Comparison of ENCODE assay signal across 11 cellular contexts in the genomic region with DNA sequence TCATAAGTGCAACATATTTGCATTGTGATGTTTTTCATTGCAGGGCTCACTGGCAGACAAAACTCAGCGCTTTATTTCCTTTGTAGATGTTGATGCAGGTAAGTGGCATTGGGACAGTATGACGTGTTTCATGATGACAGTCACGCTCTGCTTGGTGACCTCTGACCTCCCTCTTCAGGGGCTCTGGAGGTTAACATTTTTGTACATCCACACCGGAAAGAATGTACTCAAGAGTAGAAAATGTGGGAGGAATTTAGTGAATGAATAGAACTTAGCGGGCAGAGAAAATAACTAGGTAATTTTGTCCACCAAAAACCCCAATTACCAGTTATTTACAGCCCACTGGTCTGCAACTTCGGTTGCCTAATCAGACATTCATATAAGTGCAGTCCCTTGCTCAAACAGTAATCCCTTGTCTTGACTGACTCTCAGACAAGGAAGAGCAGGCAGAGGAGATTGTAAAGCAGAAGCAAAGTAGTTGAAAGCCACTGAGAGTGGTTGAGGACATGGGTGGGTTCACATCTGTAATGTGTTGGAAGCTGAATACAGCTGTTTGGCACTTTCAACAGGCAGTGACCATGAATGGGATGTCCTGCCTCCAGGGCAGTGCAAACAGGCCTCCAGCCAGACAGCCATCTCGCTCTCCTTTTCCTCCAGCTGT.
DNase-seq lines count a peak whose midpoint lies in the region; ATAC-seq, FAIRE-seq and TF ChIP-seq lines count a peak whose summit lies in the region.
"Had no signal": no experiment of that assay in that cellular context is flagged by ENCODE, and none has a peak within 500 bp of the region (broad histone marks: within the 10 kb centered on the region; RNA-seq: fewer than 3 reads in every experiment).

No MANE protein-coding gene starts in this region.

- H3K4me1 ChIP-seq in HCT116 (ENCODE audit: control insufficient read depth in 1 of 2, insufficient read depth in 2 of 2, low read length in 2 of 2) = peaks cover 71 to 88% of the 10 kb centered on the region in 2 experiments
- H3K4me1 ChIP-seq in mucosa of descending colon (ENCODE audit: low read depth) = peaks cover 22% of the 10 kb centered on the region

- no peak for TF ChIP-seq RAD21 in HCT116 (IDR thresholded peaks at IDR 0.05; ENCODE audit: low read depth)

- CTCF ChIA-PET in HCT116 (lab: Charles Lee) = interaction anchor here (1.3 kb wide), 1 partner anchor 11 kb away, joined by 4 read pairs; no protein-coding TSS in a partner anchor

- H3K9me2 ChIP-seq in HCT116 (ENCODE audit: insufficient read depth) = no peaks in the 10 kb centered on the region

- no peak overlapping the region for H2AFZ ChIP-seq in HCT116 (ENCODE audit: low read depth, low read length, poor library complexity, severe bottlenecking)

- H3K9me3 ChIP-seq in HCT116 (ENCODE audit: control insufficient read depth in 1 of 2, insufficient read depth in 1 of 2, low read depth in 1 of 2, low read length in 2 of 2) (no peaks in the 10 kb centered on the region; a peak in 1 of 4 replicates), mucosa of descending colon (no peaks in the 10 kb centered on the region)

- H3K27ac ChIP-seq in HCT116 (ENCODE audit: low read depth, low read length) = peak overlapping the region; percentile 85
- H3K27ac ChIP-seq: WERI-Rb-1 had no signal

- H3K4me2 ChIP-seq in HCT116 (ENCODE audit: low read length) = peak overlapping the region; percentile 53

- intact Hi-C loops in HCT116 (cut with micrococcal nuclease) = loop anchor here (5.0 to 10.0 kb wide), 2 partner anchors 191 to 349 kb away; no protein-coding TSS in a partner anchor
- intact Hi-C loops in mucosa of descending colon (cut with DNase I, micrococcal nuclease) = loop anchor here in 1 of 2 donors (10.0 kb wide), 1 partner anchor 189 kb away; a partner anchor contains a TSS

- H3K79me2 ChIP-seq in HCT116 (ENCODE audit: insufficient read depth, low read length) = no peaks in the 10 kb centered on the region

- RAD21 ChIA-PET in HCT116 (lab: Charles Lee; ENCODE audit: low non-redundant PET in 1 of 2, low total read pairs in 2 of 2, uncharacterized antibody in 2 of 2, unreplicated experiment in 2 of 2) = no interaction called here

- H3K4me3 ChIP-seq in HCT116 (replicated peaks in 1 of 2; ENCODE audit: low read depth in 1 of 2, low read length in 2 of 2) = no peak overlapping the region
- no peak overlapping the region for H3K4me3 ChIP-seq in mucosa of descending colon

- no peaks in the 10 kb centered on the region for H3K36me3 ChIP-seq in HCT116 (ENCODE audit: control insufficient read depth in 1 of 2, insufficient read depth in 2 of 2, low read length in 2 of 2)
- H3K36me3 ChIP-seq in mucosa of descending colon (ENCODE audit: low read depth) = no peaks in the 10 kb centered on the region
- H3K36me3 ChIP-seq: WERI-Rb-1 had no signal

- no peak for FAIRE-seq in GM19239 (lab: Jason Lieb, UNC)
- FAIRE-seq: bronchial epithelial cell had no signal

- POLR2A ChIA-PET in HCT116 (lab: Charles Lee) = no interaction called here

- ATAC-seq in GM18858 (IDR thresholded peaks at IDR 0.05; ENCODE audit: unreplicated experiment) (peak; percentile 78), HCT116 (peak; percentile 53), HG03571 (IDR thresholded peaks at IDR 0.05; ENCODE audit: unreplicated experiment) (peak; percentile 58), mucosa of descending colon (peak; percentile 26)

- TF ChIP-seq POLR2A in HCT116 (IDR thresholded peaks at IDR 0.05; ENCODE audit: borderline replicate concordance, extremely low read depth, insufficient read depth, insufficient read length) = no peak

- H3K27me3 ChIP-seq in HCT116 (ENCODE audit: insufficient read depth, low read length) = no peaks in the 10 kb centered on the region

- H3K9ac ChIP-seq in HCT116 (ENCODE audit: low read length) = 0 out of 2 replicates have a peak overlapping the region, but pooled peaks have one; percentile 13

- TF ChIP-seq CTCF in HCT116 (IDR thresholded peaks at IDR 0.05 in 2 of 3, conservative IDR thresholded peaks at IDR 0.05 in 1 of 3; ENCODE audit: borderline replicate concordance in 1 of 3, insufficient read depth in 1 of 3, low read depth in 2 of 3, low read length in 2 of 3) (no peak), mucosa of descending colon (IDR thresholded peaks at IDR 0.05) (no peak)

- BruUV-seq in HCT116 (replicated peaks; lab: Mats Ljungman, UMichigan) = no TSS peak

- no peaks in the 10 kb centered on the region for H4K20me1 ChIP-seq in HCT116 (ENCODE audit: insufficient read depth)

- DNase-seq in HCT116 (ENCODE audit: low read depth, low spot score) (no peak), mucosa of descending colon (no peak), GM19239 (ENCODE audit: insufficient read length, low spot score) (no peak), NCI-H2029 treated with DMSO at 0.1 percent for 48 hours (lab: John Stamatoyannopoulos, UW) (no peak), SIG-M5 treated with dmso at 0.1 percent for 504 hours (lab: John Stamatoyannopoulos, UW; ENCODE audit: unreplicated experiment) (no peak)
- no peak for DNase-seq in effector CD4-positive, alpha-beta T cell
- DNase-seq: NCI-H1417, WERI-Rb-1 had no signal

TF ChIP-seq in HCT116, 20 proteins besides CTCF, POLR2A, EP300 and RAD21:
- TF ChIP-seq CEBPB (IDR thresholded peaks at IDR 0.05; ENCODE audit: low read depth) (no peak), SP1 (IDR thresholded peaks at IDR 0.05; ENCODE audit: low read depth) (peak; percentile 14; the same call in 1 of the 2 replicates)

Comparison
In these comparisons a context has a peak if more than half of its experiments do, and no peak if none do; other contexts are left out.
1. ATAC-seq: peak in every context shown above with its lines; median percentile 78 in GM18858; 58 in HG03571; 53 in HCT116; 26 in mucosa of descending colon.